In the genomic region with DNA sequence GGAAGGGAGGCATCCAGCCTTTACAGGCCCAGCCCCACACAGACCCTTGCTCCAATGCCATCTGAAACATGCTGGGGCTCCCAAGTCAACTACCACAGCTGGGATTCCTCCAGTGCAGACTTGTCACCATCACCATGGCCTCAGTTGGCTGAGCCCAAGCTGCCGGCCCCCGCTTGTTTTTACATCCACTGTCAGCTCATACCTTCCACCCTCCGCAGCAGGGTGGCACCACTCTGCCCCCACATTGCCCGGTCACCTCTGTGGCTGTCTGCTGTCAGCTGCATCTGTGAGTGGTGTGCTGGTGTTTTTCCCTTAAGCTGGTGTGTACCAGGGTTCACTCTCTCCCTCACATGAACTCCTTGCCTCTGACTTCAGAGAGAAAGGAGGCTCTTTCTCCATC, we compare ENCODE assay signal across 1 cellular context.
TF ChIP-seq lines count a peak whose summit lies in the region.

No MANE protein-coding gene starts in this region.

TF ChIP-seq in HCT116, 20 proteins besides CTCF, POLR2A, EP300 and RAD21 (continued from another document):
- TF ChIP-seq, protein P1, sequence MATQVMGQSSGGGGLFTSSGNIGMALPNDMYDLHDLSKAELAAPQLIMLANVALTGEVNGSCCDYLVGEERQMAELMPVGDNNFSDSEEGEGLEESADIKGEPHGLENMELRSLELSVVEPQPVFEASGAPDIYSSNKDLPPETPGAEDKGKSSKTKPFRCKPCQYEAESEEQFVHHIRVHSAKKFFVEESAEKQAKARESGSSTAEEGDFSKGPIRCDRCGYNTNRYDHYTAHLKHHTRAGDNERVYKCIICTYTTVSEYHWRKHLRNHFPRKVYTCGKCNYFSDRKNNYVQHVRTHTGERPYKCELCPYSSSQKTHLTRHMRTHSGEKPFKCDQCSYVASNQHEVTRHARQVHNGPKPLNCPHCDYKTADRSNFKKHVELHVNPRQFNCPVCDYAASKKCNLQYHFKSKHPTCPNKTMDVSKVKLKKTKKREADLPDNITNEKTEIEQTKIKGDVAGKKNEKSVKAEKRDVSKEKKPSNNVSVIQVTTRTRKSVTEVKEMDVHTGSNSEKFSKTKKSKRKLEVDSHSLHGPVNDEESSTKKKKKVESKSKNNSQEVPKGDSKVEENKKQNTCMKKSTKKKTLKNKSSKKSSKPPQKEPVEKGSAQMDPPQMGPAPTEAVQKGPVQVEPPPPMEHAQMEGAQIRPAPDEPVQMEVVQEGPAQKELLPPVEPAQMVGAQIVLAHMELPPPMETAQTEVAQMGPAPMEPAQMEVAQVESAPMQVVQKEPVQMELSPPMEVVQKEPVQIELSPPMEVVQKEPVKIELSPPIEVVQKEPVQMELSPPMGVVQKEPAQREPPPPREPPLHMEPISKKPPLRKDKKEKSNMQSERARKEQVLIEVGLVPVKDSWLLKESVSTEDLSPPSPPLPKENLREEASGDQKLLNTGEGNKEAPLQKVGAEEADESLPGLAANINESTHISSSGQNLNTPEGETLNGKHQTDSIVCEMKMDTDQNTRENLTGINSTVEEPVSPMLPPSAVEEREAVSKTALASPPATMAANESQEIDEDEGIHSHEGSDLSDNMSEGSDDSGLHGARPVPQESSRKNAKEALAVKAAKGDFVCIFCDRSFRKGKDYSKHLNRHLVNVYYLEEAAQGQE (IDR thresholded peaks at IDR 0.05; ENCODE audit: low read depth) = no peak
- TF ChIP-seq MAX (IDR thresholded peaks at IDR 0.05) (no peak), ELF1 (IDR thresholded peaks at IDR 0.05; ENCODE audit: borderline replicate concordance, low read depth) (no peak), EGR1 (IDR thresholded peaks at IDR 0.05; ENCODE audit: low read depth) (no peak), EZH2phosphoT487 (IDR thresholded peaks at IDR 0.05; ENCODE audit: borderline replicate concordance) (no peak), TCF7L2 (IDR thresholded peaks at IDR 0.05; ENCODE audit: borderline replicate concordance, extremely low read depth, insufficient read depth, insufficient read length) (no peak), SRF (IDR thresholded peaks at IDR 0.05; ENCODE audit: low read depth) (no peak), CEBPB (IDR thresholded peaks at IDR 0.05; ENCODE audit: low read depth) (no peak), SP1 (IDR thresholded peaks at IDR 0.05; ENCODE audit: low read depth) (no peak), FOSL1 (IDR thresholded peaks at IDR 0.05; ENCODE audit: low read depth) (no peak), ZFX (IDR thresholded peaks at IDR 0.05) (no peak), JUND (IDR thresholded peaks at IDR 0.05) (no peak)
